8 cellular contexts compared by ENCODE assay signal in the genomic region with DNA sequence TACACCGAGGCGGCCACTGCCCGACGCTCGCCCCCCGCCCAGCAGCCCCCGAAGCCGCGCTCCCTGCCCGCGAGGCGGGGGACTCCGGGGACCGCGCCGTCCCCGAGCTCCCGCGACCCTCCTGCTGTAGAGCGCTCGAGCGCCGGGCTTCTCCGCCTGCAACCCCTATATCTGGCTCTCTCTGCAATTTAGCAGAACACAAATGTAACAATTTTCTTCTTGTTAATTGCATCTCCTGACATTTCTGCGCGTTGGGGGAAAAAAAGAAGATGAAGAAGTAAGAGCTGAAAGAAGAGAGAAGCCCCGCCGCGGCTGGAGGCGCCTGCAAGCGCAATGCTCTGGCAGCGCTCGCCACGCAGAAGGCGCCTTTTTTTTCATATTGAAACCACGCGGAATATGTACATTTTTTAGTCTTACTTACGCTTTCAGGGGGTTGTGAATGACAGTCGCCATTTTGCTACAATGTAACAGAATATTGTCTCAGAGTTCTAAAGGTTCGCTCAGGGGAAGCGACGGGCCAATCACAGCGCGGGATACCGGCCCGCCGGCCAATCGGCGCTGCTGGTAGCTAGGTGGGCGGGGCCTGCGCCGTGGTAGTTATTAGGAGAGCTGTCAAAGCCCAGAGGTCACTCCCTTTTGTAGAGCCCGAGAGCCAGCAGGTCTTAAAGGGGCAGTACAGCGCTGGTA. TPM values are rescaled to one million over a fixed set of nuclear protein-coding genes. Genes with fewer than 3 reads are reported as not detected.
DNase-seq lines count a peak whose midpoint lies in the region; ATAC-seq and TF ChIP-seq lines count a peak whose summit lies in the region.

Gene DPF3, minus strand, starts transcription at position 466 of the 687 bp plus-strand sequence. Its CDS starts 13 bp downstream, at position 453.

- ATAC-seq in HG02610 (IDR thresholded peaks at IDR 0.05; ENCODE audit: unreplicated experiment), result peak; percentile 98

- peak within 1 kb of the TSS; percentile 100 for H2AFZ ChIP-seq in SK-N-SH (ENCODE audit: low read depth)

- POLR2A ChIA-PET in SK-N-SH (lab: Yijun Ruan, JAX), result interaction anchor here (1.1 kb wide), 1 partner anchor 156 kb away, joined by 5 read pairs; no protein-coding TSS in a partner anchor

- H3K27ac ChIP-seq in SK-N-SH (ENCODE audit: low read depth in 2 of 2, low read length in 1 of 2) (peak within 1 kb of the TSS in 1 of 2 experiments; percentile 69; a peak in 1 of 4 replicates), suprapubic skin (no peak within 1 kb of the TSS)

- no peaks in the 10 kb centered on the region for H3K36me3 Mint-ChIP-seq in activated naive CD4-positive, alpha-beta T cell treated with anti-CD3 and anti-CD28 coated beads, Interleukin-2, amount 50 U/mL, for 24 hours

- H3K79me2 ChIP-seq in SK-N-SH (ENCODE audit: insufficient read depth), result no peaks in the 10 kb centered on the region

- peaks cover 28% of the 10 kb centered on the region for H3K27me3 Mint-ChIP-seq in activated naive CD4-positive, alpha-beta T cell treated with anti-CD3 and anti-CD28 coated beads, Interleukin-2, amount 50 U/mL, for 24 hours

- peak within 1 kb of the TSS; percentile 50; the same call in 1 of the 2 replicates for H3K9ac ChIP-seq in SK-N-SH

- CTCF ChIA-PET in SK-N-SH (lab: Yijun Ruan, JAX), result interaction anchor here (0.5 to 7.5 kb wide), 8 partner anchors 9 to 379 kb away, joined by 3 to 70 read pairs (median 4); no protein-coding TSS in a partner anchor

- H3F3A ChIP-seq in SK-N-SH (replicated peaks; ENCODE audit: insufficient read depth), result peaks cover 3% of the 10 kb centered on the region

- peak; percentile 98 for DNase-seq in GM03348 (ENCODE audit: low spot score)
- peak; percentile 89 for DNase-seq in NCI-H1048 (lab: John Stamatoyannopoulos, UW)
- peak; percentile 95 for DNase-seq in SK-N-SH
- DNase-seq in glomerular visceral epithelial cell (ENCODE audit: extremely low spot score), result peak; percentile 96
- peak; percentile 93 for DNase-seq in occipital lobe (lab: John Stamatoyannopoulos, UW)
- DNase-seq in suprapubic skin (ENCODE audit: low spot score in 2 of 2), result peak; percentile 97 to 98

- H3K27ac Mint-ChIP-seq in activated naive CD4-positive, alpha-beta T cell treated with anti-CD3 and anti-CD28 coated beads, Interleukin-2, amount 50 U/mL, for 24 hours, result peak within 1 kb of the TSS; percentile 84

- TF ChIP-seq POLR2A in suprapubic skin (IDR thresholded peaks at IDR 0.05), result no peak

- WGBS in SK-N-SH (ENCODE audit: low lambda C conversion rate), result 1% methylated on average over 24 of the region's 54 CpGs
- WGBS in suprapubic skin, result under 1% methylated on average over 44 of the region's 54 CpGs

- peaks cover 15 to 26% of the 10 kb centered on the region in 2 experiments; a peak in 3 of 4 replicates for H3K4me1 ChIP-seq in SK-N-SH (ENCODE audit: control insufficient read depth in 1 of 2, insufficient read depth in 2 of 2, low read depth in 1 of 2, low read length in 1 of 2)
- H3K4me1 ChIP-seq in suprapubic skin, result peaks cover 35% of the 10 kb centered on the region

- H3K4me3 ChIP-seq in SK-N-SH (ENCODE audit: low read depth in 2 of 2, low read length in 1 of 2) (peak within 1 kb of the TSS; percentile 80 to 99), suprapubic skin (peak within 1 kb of the TSS; percentile 92)

- peaks cover 17% of the 10 kb centered on the region for H3K27me3 ChIP-seq in SK-N-SH (ENCODE audit: insufficient read depth)
- peaks cover 49% of the 10 kb centered on the region for H3K27me3 ChIP-seq in suprapubic skin

- peak within 1 kb of the TSS; percentile 95 for H3K4me2 ChIP-seq in SK-N-SH

- H3K36me3 ChIP-seq in SK-N-SH (replicated peaks in 1 of 2; ENCODE audit: control insufficient read depth in 1 of 2, insufficient read depth in 2 of 2, low read length in 1 of 2), result no peaks in the 10 kb centered on the region
- no peaks in the 10 kb centered on the region for H3K36me3 ChIP-seq in suprapubic skin

- no peaks in the 10 kb centered on the region for H3K9me3 Mint-ChIP-seq in activated naive CD4-positive, alpha-beta T cell treated with anti-CD3 and anti-CD28 coated beads, Interleukin-2, amount 50 U/mL, for 24 hours

- H3K9me2 ChIP-seq in SK-N-SH, result no peaks in the 10 kb centered on the region

- peak within 1 kb of the TSS; percentile 93 for H3K4me3 Mint-ChIP-seq in activated naive CD4-positive, alpha-beta T cell treated with anti-CD3 and anti-CD28 coated beads, Interleukin-2, amount 50 U/mL, for 24 hours

- H3K9me3 ChIP-seq in SK-N-SH (no peaks in the 10 kb centered on the region), suprapubic skin (no peaks in the 10 kb centered on the region)

- TF ChIP-seq EP300 in SK-N-SH (IDR thresholded peaks at IDR 0.05; ENCODE audit: borderline replicate concordance in 1 of 2, low read depth in 1 of 2, low read length in 1 of 2) (no peak), suprapubic skin (IDR thresholded peaks at IDR 0.05) (no peak)

- no peaks in the 10 kb centered on the region for H4K20me1 ChIP-seq in SK-N-SH (ENCODE audit: insufficient read depth)

- no peak for TF ChIP-seq RAD21 in SK-N-SH (IDR thresholded peaks at IDR 0.05; ENCODE audit: low read length)

- H3K4me1 Mint-ChIP-seq in activated naive CD4-positive, alpha-beta T cell treated with anti-CD3 and anti-CD28 coated beads, Interleukin-2, amount 50 U/mL, for 24 hours, result peaks cover 29% of the 10 kb centered on the region

- TF ChIP-seq CTCF in SK-N-SH (IDR thresholded peaks at IDR 0.05) (no peak), suprapubic skin (IDR thresholded peaks at IDR 0.05) (no peak)

TF ChIP-seq in SK-N-SH, 30 proteins besides CTCF, POLR2A, EP300 and RAD21:
- TF ChIP-seq IRF3 (IDR thresholded peaks at IDR 0.05; ENCODE audit: low read depth, low read length), result peak; percentile 22; the same call in 1 of the 2 replicates
- TF ChIP-seq CHD2 (IDR thresholded peaks at IDR 0.05; ENCODE audit: low read length, partially characterized antibody), result peak; percentile 32
- peak; percentile 77 for TF ChIP-seq MXI1 (IDR thresholded peaks at IDR 0.05; ENCODE audit: low read depth, low read length)
- TF ChIP-seq RXRA (IDR thresholded peaks at IDR 0.05; ENCODE audit: borderline replicate concordance, low read depth), result no peak
- no peak for TF ChIP-seq USF1 (IDR thresholded peaks at IDR 0.05; ENCODE audit: borderline replicate concordance, low read depth)
- TF ChIP-seq GABPA (IDR thresholded peaks at IDR 0.05; ENCODE audit: low read depth), result no peak
- 0 out of 2 replicates have a peak, but pooled peaks have one; percentile 36 for TF ChIP-seq RCOR1 (IDR thresholded peaks at IDR 0.05; ENCODE audit: low read length)
- peak; percentile 85 for TF ChIP-seq RFX5 (IDR thresholded peaks at IDR 0.05; ENCODE audit: low read length)
- TF ChIP-seq MAX (IDR thresholded peaks at IDR 0.05; ENCODE audit: low read depth), result peak; percentile 67
- TF ChIP-seq YY1 (IDR thresholded peaks at IDR 0.05; ENCODE audit: low read depth), result peak; percentile 87
- TF ChIP-seq SIN3A (IDR thresholded peaks at IDR 0.05; ENCODE audit: borderline replicate concordance, low read depth, low read length), result 0 out of 2 replicates have a peak, but pooled peaks have one; percentile 14
- TF ChIP-seq, protein P1, sequence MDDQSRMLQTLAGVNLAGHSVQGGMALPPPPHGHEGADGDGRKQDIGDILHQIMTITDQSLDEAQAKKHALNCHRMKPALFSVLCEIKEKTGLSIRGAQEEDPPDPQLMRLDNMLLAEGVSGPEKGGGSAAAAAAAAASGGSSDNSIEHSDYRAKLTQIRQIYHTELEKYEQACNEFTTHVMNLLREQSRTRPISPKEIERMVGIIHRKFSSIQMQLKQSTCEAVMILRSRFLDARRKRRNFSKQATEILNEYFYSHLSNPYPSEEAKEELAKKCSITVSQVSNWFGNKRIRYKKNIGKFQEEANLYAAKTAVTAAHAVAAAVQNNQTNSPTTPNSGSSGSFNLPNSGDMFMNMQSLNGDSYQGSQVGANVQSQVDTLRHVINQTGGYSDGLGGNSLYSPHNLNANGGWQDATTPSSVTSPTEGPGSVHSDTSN (IDR thresholded peaks at IDR 0.05), result peak; percentile 66
- peak; percentile 45 for TF ChIP-seq NRF1 (IDR thresholded peaks at IDR 0.05; ENCODE audit: low read depth, low read length)

RNA-seq across cellular contexts. Expression of gene DPF3, which starts in this region (rescaled TPM):
- 2.8 and 4.1 TPM in 2 replicates for polyA plus RNA-seq in SK-N-SH (2012; rRNA removed)
- polyA plus RNA-seq in SK-N-SH (2012; cell fraction: cytosol; rRNA removed), result 2.4 and 3.2 TPM in 2 replicates
- polyA plus RNA-seq in SK-N-SH (2012; cell fraction: nucleus; rRNA removed), result 8.7 and 10.2 TPM in 2 replicates
- total RNA-seq in occipital lobe (5.3 TPM), suprapubic skin (1 to 10 TPM in 2 of 4 donors, under 1 TPM in 2; 0.39 to 3.4 (median 1.6) TPM)
